ENCODE assay signal across 12 cellular contexts in the genomic region with DNA sequence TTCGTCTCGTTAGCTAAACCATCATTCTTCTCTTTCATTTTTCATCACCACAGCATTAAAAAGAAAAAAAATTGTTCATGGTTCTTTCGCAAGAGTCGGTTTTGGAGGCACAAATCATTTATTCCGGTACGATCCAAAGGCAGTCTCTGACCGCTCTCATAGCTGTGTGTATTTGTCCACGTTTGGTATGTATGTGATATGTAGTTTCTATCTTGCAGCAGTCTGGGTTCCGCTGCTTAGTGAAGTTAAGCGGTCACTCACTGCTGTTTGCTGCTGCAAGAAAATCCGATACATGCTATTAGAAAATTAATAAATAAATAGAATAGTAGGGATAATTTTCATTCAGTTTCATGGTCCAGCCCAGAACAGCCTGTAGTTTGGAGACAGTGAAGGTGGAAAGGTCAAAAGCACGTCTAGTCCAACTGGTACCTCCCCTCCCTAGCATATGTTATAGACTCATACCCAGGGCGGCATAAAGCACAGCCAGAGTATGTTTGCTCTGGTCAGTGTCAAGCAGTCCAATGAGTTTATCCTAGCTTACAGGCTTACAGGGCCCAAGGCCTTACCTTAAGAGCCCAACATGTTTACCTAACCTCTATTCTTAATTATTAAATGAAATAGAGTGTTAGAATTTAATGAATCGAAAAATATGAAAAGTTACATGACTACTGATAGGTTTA. TPM values are rescaled to one million over a fixed set of nuclear protein-coding genes. Genes with fewer than 3 reads are reported as not detected.
DNase-seq lines count a peak whose midpoint lies in the region; ATAC-seq, FAIRE-seq and TF ChIP-seq lines count a peak whose summit lies in the region.
"Had no signal": no experiment of that assay in that cellular context is flagged by ENCODE, and none has a peak within 500 bp of the region (broad histone marks: within the 10 kb centered on the region; RNA-seq: fewer than 3 reads in every experiment).

No MANE protein-coding gene starts in this region.

- H3K27me3 ChIP-seq in astrocyte (ENCODE audit: insufficient read depth, low read length) (no peaks in the 10 kb centered on the region), mucosa of rectum (ENCODE audit: control insufficient read depth in 2 of 2, insufficient read depth in 2 of 2, low read length in 2 of 2) (peaks cover 4 to 9% of the 10 kb centered on the region in 2 donors), body of pancreas (peaks cover 0 to 14% of the 10 kb centered on the region in 2 donors)

- H3K4me2 ChIP-seq in astrocyte (ENCODE audit: low read length): peak overlapping the region; percentile 97

- intact Hi-C loops in natural killer cell (cut with micrococcal nuclease) (no loop called here), body of pancreas (cut with DNase I) (no loop called here)

- H3K36me3 Mint-ChIP-seq in natural killer cell (no peaks in the 10 kb centered on the region), astrocyte (ENCODE audit: low read depth, unreplicated experiment) (no peaks in the 10 kb centered on the region)
- H3K36me3 Mint-ChIP-seq in natural killer cell treated with Interleukin-12 subunit alpha and Interleukin-12 subunit beta and Interleukin-15 and Interleukin-18, amount 100 ng/mL, for 72 hours: no peaks in the 10 kb centered on the region

- H3K4me1 ChIP-seq in astrocyte (ENCODE audit: insufficient read depth, low read length) (peaks cover 16% of the 10 kb centered on the region), mucosa of rectum (ENCODE audit: control insufficient read depth in 2 of 2, insufficient read depth in 2 of 2, low read length in 2 of 2) (peaks cover 3 to 7% of the 10 kb centered on the region in 2 donors), body of pancreas (peaks cover 21% of the 10 kb centered on the region)

- peaks cover 33% of the 10 kb centered on the region for H3K79me2 ChIP-seq in astrocyte (ENCODE audit: insufficient read depth, low read length)

- H3K27ac Mint-ChIP-seq in natural killer cell (no peak overlapping the region), astrocyte (ENCODE audit: unreplicated experiment) (no peak overlapping the region)
- H3K27ac Mint-ChIP-seq in natural killer cell treated with Interleukin-12 subunit alpha and Interleukin-12 subunit beta and Interleukin-15 and Interleukin-18, amount 100 ng/mL, for 72 hours: no peak overlapping the region
- H3K27ac Mint-ChIP-seq: activated CD4-positive, alpha-beta T cell treated with anti-CD3 and anti-CD28 coated beads, Interleukin-2, amount 10 ng/mL, durations not matched to agents 7 days and 5 days had no signal

- no peaks in the 10 kb centered on the region for H3K9me3 Mint-ChIP-seq in natural killer cell
- H3K9me3 Mint-ChIP-seq in natural killer cell treated with Interleukin-12 subunit alpha and Interleukin-12 subunit beta and Interleukin-15 and Interleukin-18, amount 100 ng/mL, for 72 hours: no peaks in the 10 kb centered on the region
- H3K9me3 Mint-ChIP-seq in astrocyte (ENCODE audit: unreplicated experiment): no peaks in the 10 kb centered on the region
- H3K9me3 Mint-ChIP-seq: activated CD4-positive, alpha-beta T cell treated with anti-CD3 and anti-CD28 coated beads, Interleukin-2, amount 10 ng/mL, durations not matched to agents 7 days and 5 days had no signal

- 83 to 87% methylated on average over 14 of the region's 14 CpGs for WGBS in body of pancreas, 2 donors

- TF ChIP-seq POLR2A in body of pancreas (IDR thresholded peaks at IDR 0.05): no peak

- no peaks in the 10 kb centered on the region for H4K20me1 ChIP-seq in astrocyte (ENCODE audit: insufficient read depth, low read length)

- no peaks in the 10 kb centered on the region for H3K9me3 ChIP-seq in astrocyte (ENCODE audit: insufficient read depth, low read depth, low read length)
- no peaks in the 10 kb centered on the region for H3K9me3 ChIP-seq in mucosa of rectum (ENCODE audit: control insufficient read depth in 2 of 2, low read length in 2 of 2)
- H3K9me3 ChIP-seq in body of pancreas: no peaks in the 10 kb centered on the region

- H3K27me3 Mint-ChIP-seq in natural killer cell (ENCODE audit: low read depth in 2 of 2) (peaks cover 16 to 48% of the 10 kb centered on the region in 2 donors), astrocyte (ENCODE audit: low read depth, unreplicated experiment) (peaks cover 11% of the 10 kb centered on the region)
- peaks cover 27 to 32% of the 10 kb centered on the region in 2 donors for H3K27me3 Mint-ChIP-seq in natural killer cell treated with Interleukin-12 subunit alpha and Interleukin-12 subunit beta and Interleukin-15 and Interleukin-18, amount 100 ng/mL, for 72 hours

- no peak overlapping the region for H3K27ac ChIP-seq in astrocyte (ENCODE audit: low read depth, low read length)
- no peak overlapping the region for H3K27ac ChIP-seq in mucosa of rectum (ENCODE audit: low read depth in 2 of 2, low read length in 2 of 2)
- no peak overlapping the region for H3K27ac ChIP-seq in RWPE1
- H3K27ac ChIP-seq in body of pancreas: no peak overlapping the region

- H3K36me3 ChIP-seq in astrocyte (ENCODE audit: insufficient read depth, low read length) (no peaks in the 10 kb centered on the region), mucosa of rectum (ENCODE audit: control insufficient read depth in 2 of 2, insufficient read depth in 2 of 2, low read length in 2 of 2) (no peaks in the 10 kb centered on the region), body of pancreas (replicated peaks in 1 of 2; ENCODE audit: insufficient read depth in 1 of 2, low read depth in 2 of 2) (no peaks in the 10 kb centered on the region)

- TF ChIP-seq CTCF in natural killer cell (IDR thresholded peaks at IDR 0.05) (no peak), astrocyte (IDR thresholded peaks at IDR 0.05; ENCODE audit: insufficient read depth, low read depth, low read length) (no peak), RWPE1 (conservative IDR thresholded peaks at IDR 0.05; ENCODE audit: low read depth) (no peak), body of pancreas (IDR thresholded peaks at IDR 0.05) (no peak)

- H2AFZ ChIP-seq in astrocyte (ENCODE audit: low read depth, low read length): peak overlapping the region; percentile 87

- POLR2A ChIA-PET in RWPE1 (lab: Yijun Ruan, JAX; ENCODE audit: low non-redundant PET): no interaction called here

- CTCF ChIA-PET in RWPE1 (lab: Yijun Ruan, JAX): no interaction called here

- H3K4me3 Mint-ChIP-seq in natural killer cell (peak overlapping the region; percentile 6), astrocyte (ENCODE audit: unreplicated experiment) (peak overlapping the region; percentile 81)
- no peak overlapping the region for H3K4me3 Mint-ChIP-seq in natural killer cell treated with Interleukin-12 subunit alpha and Interleukin-12 subunit beta and Interleukin-15 and Interleukin-18, amount 100 ng/mL, for 72 hours
- H3K4me3 Mint-ChIP-seq: activated CD4-positive, alpha-beta T cell treated with anti-CD3 and anti-CD28 coated beads, Interleukin-2, amount 10 ng/mL, durations not matched to agents 7 days and 5 days had no signal

- H3K4me3 ChIP-seq in astrocyte (ENCODE audit: insufficient read depth, low read depth, low read length) (peak overlapping the region; percentile 78), mucosa of rectum (ENCODE audit: low read length in 2 of 2) (peak overlapping the region; percentile 37 to 72), body of pancreas (no peak overlapping the region)

- no peak for DNase-seq in natural killer cell
- no peak for DNase-seq in natural killer cell treated with Interleukin-12 subunit alpha and Interleukin-12 subunit beta and Interleukin-15 and Interleukin-18, amount 100 ng/mL, for 72 hours (ENCODE audit: low spot score)
- no peak for DNase-seq in astrocyte (ENCODE audit: low read depth)
- DNase-seq in NCI-H128 (lab: John Stamatoyannopoulos, UW; ENCODE audit: unreplicated experiment): no peak
- DNase-seq in RWPE1 (ENCODE audit: low spot score): no peak
- DNase-seq in NCI-H345 (lab: John Stamatoyannopoulos, UW): no peak
- DNase-seq in body of pancreas: no peak
- DNase-seq: activated CD4-positive, alpha-beta T cell treated with anti-CD3 and anti-CD28 coated beads, Interleukin-2, amount 10 ng/mL, durations not matched to agents 7 days and 5 days; DMS79; left cardiac atrium had no signal

- H3K4me1 Mint-ChIP-seq in natural killer cell (no peaks in the 10 kb centered on the region), astrocyte (ENCODE audit: low read depth, unreplicated experiment) (peaks cover 6% of the 10 kb centered on the region)
- no peaks in the 10 kb centered on the region for H3K4me1 Mint-ChIP-seq in natural killer cell treated with Interleukin-12 subunit alpha and Interleukin-12 subunit beta and Interleukin-15 and Interleukin-18, amount 100 ng/mL, for 72 hours (ENCODE audit: low read depth in 2 of 2)

- FAIRE-seq in astrocyte (lab: Jason Lieb, UNC): no peak
- FAIRE-seq: GM12891 had no signal

- ATAC-seq in natural killer cell (no peak), body of pancreas (no peak)
- ATAC-seq in natural killer cell treated with Interleukin-12 subunit alpha and Interleukin-12 subunit beta and Interleukin-15 and Interleukin-18, amount 100 ng/mL, for 72 hours: no peak

- H3K9ac ChIP-seq in astrocyte (ENCODE audit: low read length): peak overlapping the region; percentile 83
- no peak overlapping the region for H3K9ac ChIP-seq in mucosa of rectum (ENCODE audit: low read depth in 1 of 2, low read length in 2 of 2)

RNA-seq across cellular contexts. Expression of a gene that starts 2.5 kb away (rescaled TPM):
- total RNA-seq in natural killer cell (not detected), astrocyte (2.1 and 2.4 TPM in 2 replicates), body of pancreas (under 1 TPM; 0.26 to 0.33 TPM)
- not detected for total RNA-seq in natural killer cell treated with Interleukin-12 subunit alpha and Interleukin-12 subunit beta and Interleukin-15 and Interleukin-18, amount 100 ng/mL, for 72 hours
- total RNA-seq: activated CD4-positive, alpha-beta T cell treated with anti-CD3 and anti-CD28 coated beads, Interleukin-2, amount 10 ng/mL, durations not matched to agents 7 days and 5 days had no signal

Comparison
In these comparisons a context has a peak if more than half of its experiments do, and no peak if none do; other contexts are left out.
1. H3K4me3 ChIP-seq: peak in astrocyte (single experiment) and mucosa of rectum (2 of 2); none in body of pancreas (0 of 2).